ENCODE assay signal across 1 cellular context in genomic region chr1:36206323-36206858, GRCh38.
TF ChIP-seq lines count a peak whose summit lies in the region.

No MANE protein-coding gene starts in this region.

TF ChIP-seq in GM12878, 131 proteins besides CTCF, POLR2A, EP300 and RAD21:
- TF ChIP-seq SMAD5 (IDR thresholded peaks at IDR 0.05; ENCODE audit: low read depth) (no peak), PAX8 (IDR thresholded peaks at IDR 0.05) (no peak), HDAC2 (IDR thresholded peaks at IDR 0.05) (no peak)
- TF ChIP-seq, protein P1, sequence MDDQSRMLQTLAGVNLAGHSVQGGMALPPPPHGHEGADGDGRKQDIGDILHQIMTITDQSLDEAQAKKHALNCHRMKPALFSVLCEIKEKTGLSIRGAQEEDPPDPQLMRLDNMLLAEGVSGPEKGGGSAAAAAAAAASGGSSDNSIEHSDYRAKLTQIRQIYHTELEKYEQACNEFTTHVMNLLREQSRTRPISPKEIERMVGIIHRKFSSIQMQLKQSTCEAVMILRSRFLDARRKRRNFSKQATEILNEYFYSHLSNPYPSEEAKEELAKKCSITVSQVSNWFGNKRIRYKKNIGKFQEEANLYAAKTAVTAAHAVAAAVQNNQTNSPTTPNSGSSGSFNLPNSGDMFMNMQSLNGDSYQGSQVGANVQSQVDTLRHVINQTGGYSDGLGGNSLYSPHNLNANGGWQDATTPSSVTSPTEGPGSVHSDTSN (IDR thresholded peaks at IDR 0.05; ENCODE audit: insufficient replicate concordance, low read depth, low read length), result no peak
- TF ChIP-seq, protein P2, sequence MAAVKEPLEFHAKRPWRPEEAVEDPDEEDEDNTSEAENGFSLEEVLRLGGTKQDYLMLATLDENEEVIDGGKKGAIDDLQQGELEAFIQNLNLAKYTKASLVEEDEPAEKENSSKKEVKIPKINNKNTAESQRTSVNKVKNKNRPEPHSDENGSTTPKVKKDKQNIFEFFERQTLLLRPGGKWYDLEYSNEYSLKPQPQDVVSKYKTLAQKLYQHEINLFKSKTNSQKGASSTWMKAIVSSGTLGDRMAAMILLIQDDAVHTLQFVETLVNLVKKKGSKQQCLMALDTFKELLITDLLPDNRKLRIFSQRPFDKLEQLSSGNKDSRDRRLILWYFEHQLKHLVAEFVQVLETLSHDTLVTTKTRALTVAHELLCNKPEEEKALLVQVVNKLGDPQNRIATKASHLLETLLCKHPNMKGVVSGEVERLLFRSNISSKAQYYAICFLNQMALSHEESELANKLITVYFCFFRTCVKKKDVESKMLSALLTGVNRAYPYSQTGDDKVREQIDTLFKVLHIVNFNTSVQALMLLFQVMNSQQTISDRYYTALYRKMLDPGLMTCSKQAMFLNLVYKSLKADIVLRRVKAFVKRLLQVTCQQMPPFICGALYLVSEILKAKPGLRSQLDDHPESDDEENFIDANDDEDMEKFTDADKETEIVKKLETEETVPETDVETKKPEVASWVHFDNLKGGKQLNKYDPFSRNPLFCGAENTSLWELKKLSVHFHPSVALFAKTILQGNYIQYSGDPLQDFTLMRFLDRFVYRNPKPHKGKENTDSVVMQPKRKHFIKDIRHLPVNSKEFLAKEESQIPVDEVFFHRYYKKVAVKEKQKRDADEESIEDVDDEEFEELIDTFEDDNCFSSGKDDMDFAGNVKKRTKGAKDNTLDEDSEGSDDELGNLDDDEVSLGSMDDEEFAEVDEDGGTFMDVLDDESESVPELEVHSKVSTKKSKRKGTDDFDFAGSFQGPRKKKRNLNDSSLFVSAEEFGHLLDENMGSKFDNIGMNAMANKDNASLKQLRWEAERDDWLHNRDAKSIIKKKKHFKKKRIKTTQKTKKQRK (IDR thresholded peaks at IDR 0.05; ENCODE audit: low read depth, low read length), result no peak
TF ChIP-seq in GM12878: peak in this region for 0.
